ENCODE assay signal across 9 cellular contexts in genomic region chr10:61974611-61975010, GRCh38.
A peak's percentile ranks its signal among the peaks of the same experiment; 100 is the strongest.
DNase-seq lines count a peak whose midpoint lies in the region; ATAC-seq and FAIRE-seq lines count a peak whose summit lies in the region.
"Had no signal": no experiment of that assay in that cellular context is flagged by ENCODE, and none has a peak within 500 bp of the region (broad histone marks: within the 10 kb centered on the region; RNA-seq: fewer than 3 reads in every experiment).

No MANE protein-coding gene starts in this region.

- no peak overlapping the region for H3K4me3 ChIP-seq in skin epidermis
- H3K4me3 ChIP-seq: mucosa of descending colon had no signal

- peak overlapping the region in 14 of 21 experiments; percentile 0 to 76 (median 44) for H3K27ac ChIP-seq in skin epidermis

- ATAC-seq in GM21528 (IDR thresholded peaks at IDR 0.05; ENCODE audit: low FRiP score, unreplicated experiment) (no peak), GM21723 (IDR thresholded peaks at IDR 0.05; ENCODE audit: unreplicated experiment) (no peak)

- DNase-seq in DMS153 (lab: John Stamatoyannopoulos, UW) (peak; percentile 37), DMS153 treated with DMSO at 0.1 percent for 48 hours (lab: John Stamatoyannopoulos, UW; ENCODE audit: unreplicated experiment) (no peak), RPMI7951 (ENCODE audit: low read depth) (peak; percentile 66), frontal cortex (ENCODE audit: low spot score in 2 of 2) (peak in 1 of 2 donors; percentile 6), NCI-H2029 treated with DMSO at 0.1 percent for 48 hours (lab: John Stamatoyannopoulos, UW) (no peak)

- peak; percentile 56 for FAIRE-seq in frontal cortex (lab: Jason Lieb, UNC)

Comparison
In these comparisons a context has a peak if more than half of its experiments do, and no peak if none do; other contexts are left out.
1. DNase-seq: peak in DMS153 (single experiment) and RPMI7951 (single experiment); none in DMS153 treated with DMSO at 0.1 percent for 48 hours (single experiment) and NCI-H2029 treated with DMSO at 0.1 percent for 48 hours (single experiment).